27 cellular contexts compared by ENCODE assay signal in genomic region chr21:45930231-45930760, GRCh38. TPM values are rescaled to one million over a fixed set of nuclear protein-coding genes. Genes with fewer than 3 reads are reported as not detected.
DNase-seq lines count a peak whose midpoint lies in the region; ATAC-seq, FAIRE-seq and TF ChIP-seq lines count a peak whose summit lies in the region.
"Had no signal": no experiment of that assay in that cellular context is flagged by ENCODE, and none has a peak within 500 bp of the region (broad histone marks: within the 10 kb centered on the region; RNA-seq: fewer than 3 reads in every experiment).

No MANE protein-coding gene starts in this region.

- no peak overlapping the region for H3K4me3 Mint-ChIP-seq in activated naive CD8-positive, alpha-beta T cell treated with anti-CD3 and anti-CD28 coated beads for 36 hours
- H3K4me3 Mint-ChIP-seq: CD4-positive, alpha-beta memory T cell; CD4-positive, CD25-positive, alpha-beta regulatory T cell; CD8-positive, alpha-beta memory T cell had no signal

- peaks cover 0 to 14% (median 0%) of the 10 kb centered on the region in 11 experiments; a peak in 2 of 22 replicates for H3K36me3 ChIP-seq in BLaER1 treated with 17β-estradiol and CSF1 and Interleukin-3, amounts not matched to agents 10 nM and 100 nM
- no peaks in the 10 kb centered on the region for H3K36me3 ChIP-seq in kidney (ENCODE audit: control insufficient read depth in 1 of 2, insufficient read depth in 2 of 2, low read length in 2 of 2)

- H3K27ac ChIP-seq in BLaER1 treated with 17β-estradiol and CSF1 and Interleukin-3, amounts not matched to agents 10 nM and 100 nM: no peak overlapping the region
- no peak overlapping the region for H3K27ac ChIP-seq in kidney (ENCODE audit: low read depth in 2 of 2, low read length in 2 of 2)

- no peaks in the 10 kb centered on the region for H3K36me3 Mint-ChIP-seq in activated naive CD8-positive, alpha-beta T cell treated with anti-CD3 and anti-CD28 coated beads for 36 hours
- H3K36me3 Mint-ChIP-seq: CD14-positive monocyte; CD4-positive, alpha-beta memory T cell; CD8-positive, alpha-beta memory T cell had no signal

- intact Hi-C loops in left cardiac atrium (cut with DNase I) (no loop called here), left ventricle myocardium superior (cut with micrococcal nuclease) (no loop called here), kidney (cut with DNase I) (no loop called here)

- H3K4me3 ChIP-seq in BLaER1 treated with 17β-estradiol and CSF1 and Interleukin-3, amounts not matched to agents 10 nM and 100 nM: no peak overlapping the region
- H3K4me3 ChIP-seq in kidney (ENCODE audit: low read length in 2 of 2): no peak overlapping the region
- H3K4me3 ChIP-seq: GM12878 had no signal

- DNase-seq in left cardiac atrium (peak; percentile 11), left ventricle myocardium superior (no peak), kidney (peak; percentile 66), GM19240 (ENCODE audit: insufficient read length, low spot score) (no peak), anterior cingulate cortex (lab: John Stamatoyannopoulos, UW) (no peak)
- no peak for DNase-seq in activated naive CD8-positive, alpha-beta T cell treated with anti-CD3 and anti-CD28 coated beads for 36 hours
- DNase-seq: 8988T; ACHN; BE2C; C1 segment of cervical spinal cord; CD4-positive, alpha-beta memory T cell; CD4-positive, CD25-positive, alpha-beta regulatory T cell; CD8-positive, alpha-beta memory T cell; COR-L47; DMS 273 treated with DMSO at 0.1 percent for 48 hours; DMS153; DMS53; DMS79; DND-41; EL; GDM1 had no signal

- peaks cover 12 to 72% (median 56%) of the 10 kb centered on the region in 10 experiments for H3K4me1 ChIP-seq in BLaER1 treated with 17β-estradiol and CSF1 and Interleukin-3, amounts not matched to agents 10 nM and 100 nM
- no peaks in the 10 kb centered on the region for H3K4me1 ChIP-seq in kidney (ENCODE audit: control insufficient read depth in 1 of 2, insufficient read depth in 1 of 2, low read depth in 1 of 2, low read length in 2 of 2)
- H3K4me1 ChIP-seq: BE2C had no signal

- H4K20me1 ChIP-seq in BLaER1 treated with 17β-estradiol and CSF1 and Interleukin-3, amounts not matched to agents 10 nM and 100 nM: peaks cover 0 to 5% (median 0%) of the 10 kb centered on the region in 11 experiments; a peak in 3 of 22 replicates

- H3K27me3 ChIP-seq in BLaER1 treated with 17β-estradiol and CSF1 and Interleukin-3, amounts not matched to agents 10 nM and 100 nM: no peaks in the 10 kb centered on the region
- H3K27me3 ChIP-seq: BE2C had no signal

- no peak overlapping the region for H3K9ac ChIP-seq in BLaER1 treated with 17β-estradiol and CSF1 and Interleukin-3, amounts not matched to agents 10 nM and 100 nM
- H3K9ac ChIP-seq in kidney (ENCODE audit: low read length in 2 of 2): no peak overlapping the region

- TF ChIP-seq CTCF in kidney (IDR thresholded peaks at IDR 0.05; ENCODE audit: borderline replicate concordance, extremely low read depth, insufficient read depth): no peak

- FAIRE-seq in kidney (lab: Jason Lieb, UNC): no peak
- FAIRE-seq: A204.1, GM12878, GM12892, GM18507 had no signal

- H3K4me2 ChIP-seq in BLaER1 treated with 17β-estradiol and CSF1 and Interleukin-3, amounts not matched to agents 10 nM and 100 nM: peak overlapping the region in 6 of 11 experiments; percentile 14 to 52 (median 38); a peak in 8 of 22 replicates

- ATAC-seq in left cardiac atrium (no peak), left ventricle myocardium superior (no peak)
- ATAC-seq: GM12878 had no signal

- no peak overlapping the region for H3K27ac Mint-ChIP-seq in activated naive CD8-positive, alpha-beta T cell treated with anti-CD3 and anti-CD28 coated beads for 36 hours
- H3K27ac Mint-ChIP-seq: CD14-positive monocyte; CD4-positive, alpha-beta memory T cell; CD4-positive, CD25-positive, alpha-beta regulatory T cell had no signal

- H3K9me3 ChIP-seq in BLaER1 treated with 17β-estradiol and CSF1 and Interleukin-3, amounts not matched to agents 10 nM and 100 nM (replicated peaks in 1 of 11): no peaks in the 10 kb centered on the region
- H3K9me3 ChIP-seq in kidney (ENCODE audit: control insufficient read depth in 1 of 2, low read length in 2 of 2): peaks cover 0 to 7% of the 10 kb centered on the region in 2 donors
- H3K9me3 ChIP-seq: BE2C had no signal

- peaks cover 3% of the 10 kb centered on the region for H3K4me1 Mint-ChIP-seq in activated naive CD8-positive, alpha-beta T cell treated with anti-CD3 and anti-CD28 coated beads for 36 hours
- H3K4me1 Mint-ChIP-seq: CD14-positive monocyte had no signal

- H3K9me3 Mint-ChIP-seq in activated naive CD8-positive, alpha-beta T cell treated with anti-CD3 and anti-CD28 coated beads for 36 hours: no peaks in the 10 kb centered on the region
- H3K9me3 Mint-ChIP-seq: CD8-positive, alpha-beta memory T cell had no signal

- H3K27me3 Mint-ChIP-seq in activated naive CD8-positive, alpha-beta T cell treated with anti-CD3 and anti-CD28 coated beads for 36 hours: no peaks in the 10 kb centered on the region
- H3K27me3 Mint-ChIP-seq: CD4-positive, CD25-positive, alpha-beta regulatory T cell had no signal

RNA-seq across cellular contexts. Expression of gene COL6A1, which starts 51.3 kb away (rescaled TPM):
- total RNA-seq in left cardiac atrium (100 to 1,000 TPM; 244 to 247 TPM), left ventricle myocardium superior (188 TPM), kidney (127 TPM)
- 112 TPM for polyA plus RNA-seq in kidney (ENCODE audit: insufficient read depth, low read depth, low replicate concordance)
- 1 to 10 TPM; 4.3 to 5.2 TPM for total RNA-seq in activated naive CD8-positive, alpha-beta T cell treated with anti-CD3 and anti-CD28 coated beads for 36 hours

Comparison
In these comparisons a context has a peak if more than half of its experiments do, and no peak if none do; other contexts are left out.
1. DNase-seq: peak in left cardiac atrium (single experiment) and kidney (single experiment); none in left ventricle myocardium superior (single experiment), activated naive CD8-positive, alpha-beta T cell treated with anti-CD3 and anti-CD28 coated beads for 36 hours (single experiment), GM19240 (single experiment) and anterior cingulate cortex (0 of 58).
2. RNA of gene COL6A1, which starts 51.3 kb away (total RNA-seq): 244 to 247 TPM in left cardiac atrium, 188 TPM in left ventricle myocardium superior (single experiment) and 127 TPM in kidney (single experiment); 4.3 to 5.2 TPM in activated naive CD8-positive, alpha-beta T cell treated with anti-CD3 and anti-CD28 coated beads for 36 hours; every median in the first group is over 10 times any median in the second.